ENCODE assay signal across 13 cellular contexts in the genomic region with DNA sequence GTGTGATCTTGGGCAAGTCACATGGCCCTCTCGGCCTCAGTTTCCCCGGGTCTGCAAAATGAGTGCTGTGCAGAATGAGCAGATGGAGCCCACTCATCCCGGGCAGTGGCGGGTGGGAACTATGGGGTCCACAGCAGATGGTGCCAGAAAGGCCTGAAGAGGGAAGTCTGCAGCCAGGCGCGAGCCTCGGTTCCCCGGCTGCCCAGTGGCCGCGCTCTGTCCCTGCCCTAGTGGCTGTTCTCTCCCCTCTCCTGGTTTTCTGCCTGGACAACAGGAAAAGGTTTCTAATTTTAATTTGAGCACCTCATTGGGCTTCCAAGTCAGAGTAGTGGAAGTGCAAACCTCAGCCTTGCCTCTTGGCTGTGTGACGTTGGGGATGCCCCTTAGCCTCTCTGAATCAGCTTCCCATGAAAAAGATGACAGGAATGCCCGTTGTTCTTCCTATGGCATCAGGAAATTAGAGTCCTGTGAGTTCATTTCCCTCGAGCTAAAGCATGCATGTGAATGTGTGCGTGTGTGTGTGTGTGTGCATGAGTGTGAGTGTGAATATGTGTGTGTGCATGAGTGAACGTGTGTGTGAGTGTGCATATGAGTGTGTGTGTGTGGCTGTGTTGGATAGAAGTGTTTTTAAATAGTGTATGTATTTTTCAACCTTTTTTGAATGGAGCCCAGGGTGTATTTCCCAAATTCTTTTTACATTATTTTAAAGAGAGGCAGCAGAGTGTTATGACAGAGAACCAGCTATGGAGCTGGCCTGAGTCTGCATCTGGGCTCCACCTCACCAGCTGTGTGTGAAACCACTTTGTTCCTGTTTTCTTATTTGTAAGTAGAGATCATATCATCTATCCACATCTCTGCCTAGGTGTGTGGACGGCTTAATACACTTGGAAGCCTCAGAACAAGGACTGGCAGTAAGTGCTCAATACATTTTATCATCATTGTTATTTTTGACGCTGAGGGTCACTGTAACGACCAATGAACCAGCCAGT. TPM values are rescaled to one million over a fixed set of nuclear protein-coding genes. Genes with fewer than 3 reads are reported as not detected.
DNase-seq lines count a peak whose midpoint lies in the region; ATAC-seq, FAIRE-seq and TF ChIP-seq lines count a peak whose summit lies in the region.
"Had no signal": no experiment of that assay in that cellular context is flagged by ENCODE, and none has a peak within 500 bp of the region (broad histone marks: within the 10 kb centered on the region; RNA-seq: fewer than 3 reads in every experiment).

No MANE protein-coding gene starts in this region.

- POLR2A ChIA-PET in MCF 10A (lab: Yijun Ruan, JAX), result no interaction called here

- H3K27me3 ChIP-seq in astrocyte (ENCODE audit: insufficient read depth, low read length), result no peaks in the 10 kb centered on the region

- H3K9me3 ChIP-seq in astrocyte (ENCODE audit: insufficient read depth, low read depth, low read length), result no peaks in the 10 kb centered on the region

- H3K79me2 ChIP-seq in astrocyte (ENCODE audit: insufficient read depth, low read length), result no peaks in the 10 kb centered on the region

- ATAC-seq in naive B cell (ENCODE audit: low read depth in 2 of 2) (peak; percentile 78 to 96), HG03045 (IDR thresholded peaks at IDR 0.05; ENCODE audit: unreplicated experiment) (no peak)

- no peak overlapping the region for H3K9ac ChIP-seq in astrocyte (ENCODE audit: low read length)

- H3K4me1 Mint-ChIP-seq in astrocyte (ENCODE audit: low read depth, unreplicated experiment), result peaks cover 9% of the 10 kb centered on the region
- peaks cover 9 to 24% (median 22%) of the 10 kb centered on the region in 3 donors for H3K4me1 Mint-ChIP-seq in naive B cell
- peaks cover 12% of the 10 kb centered on the region for H3K4me1 Mint-ChIP-seq in MCF 10A (ENCODE audit: insufficient read depth, unreplicated experiment)

- CTCF ChIA-PET in MCF 10A (lab: Yijun Ruan, JAX), result interaction anchor here (3.0 kb wide), 1 partner anchor 21 kb away, joined by 9 read pairs; no protein-coding TSS in a partner anchor

- H4K20me1 ChIP-seq in astrocyte (ENCODE audit: insufficient read depth, low read length), result no peaks in the 10 kb centered on the region

- H3K4me1 ChIP-seq in astrocyte (ENCODE audit: insufficient read depth, low read length), result peaks cover 30% of the 10 kb centered on the region

- H3K27ac ChIP-seq in astrocyte (ENCODE audit: low read depth, low read length), result peak overlapping the region; percentile 19
- H3K27ac ChIP-seq: C4-2B had no signal

- DNase-seq in EL (peak; percentile 34), HT1080 (ENCODE audit: low read depth) (peak; percentile 41), astrocyte (ENCODE audit: low read depth) (peak; percentile 28), naive B cell (peak; percentile 21), COLO829 (ENCODE audit: low spot score) (no peak), MCF 10A (ENCODE audit: unreplicated experiment) (no peak)
- DNase-seq: activated T-cell treated with anti-CD3 and anti-CD28 coated beads for 4 hours, DND-41 had no signal

- H2AFZ ChIP-seq in astrocyte (ENCODE audit: low read depth, low read length), result no peak overlapping the region

- peak; percentile 72 for FAIRE-seq in astrocyte (lab: Jason Lieb, UNC)
- FAIRE-seq: GM12892 had no signal

- no peaks in the 10 kb centered on the region for H3K36me3 ChIP-seq in astrocyte (ENCODE audit: insufficient read depth, low read length)

- BruUV-seq in MCF 10A (replicated peaks; lab: Mats Ljungman, UMichigan), result no TSS peak

- no peaks in the 10 kb centered on the region for H3K36me3 Mint-ChIP-seq in astrocyte (ENCODE audit: low read depth, unreplicated experiment)
- no peaks in the 10 kb centered on the region for H3K36me3 Mint-ChIP-seq in naive B cell
- no peaks in the 10 kb centered on the region for H3K36me3 Mint-ChIP-seq in MCF 10A (ENCODE audit: insufficient read depth, unreplicated experiment)

- peak overlapping the region; percentile 28 for H3K4me2 ChIP-seq in astrocyte (ENCODE audit: low read length)

- intact Hi-C loops in MCF 10A (cut with micrococcal nuclease), result loop anchor here (2.0 kb wide), 1 partner anchor 139 kb away; a partner anchor contains a TSS

- H3K27ac Mint-ChIP-seq in astrocyte (ENCODE audit: unreplicated experiment) (no peak overlapping the region), naive B cell (peak overlapping the region in 1 of 6 donors; percentile 18), MCF 10A (ENCODE audit: low read depth, unreplicated experiment) (no peak overlapping the region)

- H3K9me3 Mint-ChIP-seq in astrocyte (ENCODE audit: unreplicated experiment), result no peaks in the 10 kb centered on the region
- no peaks in the 10 kb centered on the region for H3K9me3 Mint-ChIP-seq in naive B cell
- H3K9me3 Mint-ChIP-seq in MCF 10A (ENCODE audit: unreplicated experiment), result no peaks in the 10 kb centered on the region
- H3K9me3 Mint-ChIP-seq: activated naive CD8-positive, alpha-beta T cell treated with anti-CD3 and anti-CD28 coated beads, Interleukin-2, amount 10 ng/mL, durations not matched to agents 7 days and 5 days had no signal

- H3K27me3 Mint-ChIP-seq in astrocyte (ENCODE audit: low read depth, unreplicated experiment) (peaks cover 28% of the 10 kb centered on the region), naive B cell (no peaks in the 10 kb centered on the region), MCF 10A (ENCODE audit: insufficient read depth, unreplicated experiment) (no peaks in the 10 kb centered on the region)
- H3K27me3 Mint-ChIP-seq: activated naive CD8-positive, alpha-beta T cell treated with anti-CD3 and anti-CD28 coated beads, Interleukin-2, amount 10 ng/mL, durations not matched to agents 7 days and 5 days; progenitor cell of endocrine pancreas had no signal

- no peak overlapping the region for H3K4me3 ChIP-seq in astrocyte (ENCODE audit: insufficient read depth, low read depth, low read length)

- no peak overlapping the region for H3K4me3 Mint-ChIP-seq in astrocyte (ENCODE audit: unreplicated experiment)
- H3K4me3 Mint-ChIP-seq in naive B cell, result peak overlapping the region in 1 of 8 donors; percentile 26
- no peak overlapping the region for H3K4me3 Mint-ChIP-seq in MCF 10A (ENCODE audit: unreplicated experiment)
- H3K4me3 Mint-ChIP-seq: activated naive CD8-positive, alpha-beta T cell treated with anti-CD3 and anti-CD28 coated beads, Interleukin-2, amount 10 ng/mL, durations not matched to agents 7 days and 5 days had no signal

- TF ChIP-seq CTCF in astrocyte (IDR thresholded peaks at IDR 0.05; ENCODE audit: insufficient read depth, low read depth, low read length), result no peak
- TF ChIP-seq CTCF in MCF 10A (IDR thresholded peaks at IDR 0.05; ENCODE audit: unreplicated experiment), result no peak

RNA-seq across cellular contexts. Expression of a gene that starts 41.3 kb away (rescaled TPM):
- 98.1 and 195 TPM in 2 replicates for total RNA-seq in HT1080 (2014; rRNA removed; shearing (Covaris generic))
- 144 and 151 TPM in 2 replicates for polyA plus RNA-seq in HT1080 (2015; cell fraction: cytosol; rRNA removed)
- 165 and 180 TPM in 2 replicates for polyA plus RNA-seq in HT1080 (2015; cell fraction: nucleus; rRNA removed)
- total RNA-seq in astrocyte (6.8 and 11.9 TPM in 2 replicates), MCF 10A (2022) (16.5 and 41.8 TPM in 2 replicates)
- polyA plus RNA-seq in naive B cell (ENCODE audit: low read depth in 6 of 6), result under 1 TPM in 2 of 6 donors, not detected in 4; 0.15 to 0.24 TPM

Comparison
In these comparisons a context has a peak if more than half of its experiments do, and no peak if none do; other contexts are left out.
1. DNase-seq: peak in EL (single experiment), HT1080 (single experiment), astrocyte (single experiment) and naive B cell (single experiment); none in COLO829 (single experiment) and MCF 10A (single experiment).